In genomic region chr15:39406485-39406884, GRCh38 we compare ENCODE assay signal across 20 cellular contexts.
DNase-seq lines count a peak whose midpoint lies in the region; ATAC-seq, FAIRE-seq and TF ChIP-seq lines count a peak whose summit lies in the region.
"Had no signal": no experiment of that assay in that cellular context is flagged by ENCODE, and none has a peak within 500 bp of the region (broad histone marks: within the 10 kb centered on the region; RNA-seq: fewer than 3 reads in every experiment).

No MANE protein-coding gene starts in this region.

- no peaks in the 10 kb centered on the region for H3K9me3 ChIP-seq in GM23248 (ENCODE audit: low read depth)
- no peaks in the 10 kb centered on the region for H3K9me3 ChIP-seq in GM12878 (replicated peaks; ENCODE audit: control insufficient read depth, insufficient read depth, low read length)
- no peaks in the 10 kb centered on the region for H3K9me3 ChIP-seq in left ventricle myocardium inferior (replicated peaks)
- H3K9me3 ChIP-seq: gastroesophageal sphincter had no signal

- no peak for TF ChIP-seq POLR2A in GM12878 (IDR thresholded peaks at IDR 0.05; ENCODE audit: low read depth, low read length)

- H3K27ac Mint-ChIP-seq in immature natural killer cell: no peak overlapping the region
- H3K27ac Mint-ChIP-seq: activated naive CD4-positive, alpha-beta T cell treated with anti-CD3 and anti-CD28 coated beads, Interleukin-2, amount 10 ng/mL, durations not matched to agents 7 days and 5 days; CD4-positive, alpha-beta memory T cell had no signal

- peak; percentile 78 for ATAC-seq in GM18909 (IDR thresholded peaks at IDR 0.05; ENCODE audit: poor library complexity, unreplicated experiment)
- peak; percentile 79 for ATAC-seq in HG03175 (IDR thresholded peaks at IDR 0.05; ENCODE audit: unreplicated experiment)
- peak; percentile 94 for ATAC-seq in GM12878
- ATAC-seq: gastroesophageal sphincter, HepG2 had no signal

- FAIRE-seq in GM12878 (lab: Jason Lieb, UNC): no peak
- FAIRE-seq: bronchial epithelial cell, HepG2, TTC549 had no signal

- H3K36me3 Mint-ChIP-seq in immature natural killer cell: no peaks in the 10 kb centered on the region
- H3K36me3 Mint-ChIP-seq: activated naive CD4-positive, alpha-beta T cell treated with anti-CD3 and anti-CD28 coated beads, Interleukin-2, amount 10 ng/mL, durations not matched to agents 7 days and 5 days; CD4-positive, alpha-beta memory T cell had no signal

- peaks cover 3 to 5% of the 10 kb centered on the region in 2 donors for H3K4me1 Mint-ChIP-seq in immature natural killer cell

- intact Hi-C loops in GM12878 (cut with micrococcal nuclease; ENCODE audit: unreplicated experiment) (no loop called here), left ventricle myocardium inferior (cut with micrococcal nuclease) (no loop called here)

- no peak overlapping the region for H2AFZ ChIP-seq in GM23248
- no peak overlapping the region for H2AFZ ChIP-seq in GM12878 (ENCODE audit: control insufficient read depth, low read depth, low read length)

- no peak for TF ChIP-seq EP300 in GM12878 (IDR thresholded peaks at IDR 0.05; ENCODE audit: borderline replicate concordance in 1 of 2, control insufficient read depth in 1 of 2, low read depth in 2 of 2, low read length in 2 of 2)

- SMC1A ChIA-PET in GM12878 (lab: Charles Lee; ENCODE audit: uncharacterized antibody, unreplicated experiment): no interaction called here

- H4K20me1 ChIP-seq in GM23248 (ENCODE audit: insufficient read depth): no peaks in the 10 kb centered on the region
- H4K20me1 ChIP-seq in GM12878 (ENCODE audit: control insufficient read depth, insufficient read depth): no peaks in the 10 kb centered on the region

- H3K27ac ChIP-seq in GM23248 (peak overlapping the region; percentile 88), GM12878 (ENCODE audit: control insufficient read depth, insufficient read depth) (no peak overlapping the region), left ventricle myocardium inferior (replicated peaks) (no peak overlapping the region)
- H3K27ac ChIP-seq: gastroesophageal sphincter, RWPE1 had no signal

- TF ChIP-seq RAD21 in GM12878 (IDR thresholded peaks at IDR 0.05; ENCODE audit: insufficient read depth, low read depth, low read length): no peak

- no TSS peak for BruUV-seq in GM12878 (replicated peaks; lab: Mats Ljungman, UMichigan)

- peaks cover 0 to 11% (median 9%) of the 10 kb centered on the region in 3 donors for H3K27me3 Mint-ChIP-seq in immature natural killer cell (ENCODE audit: low read depth in 3 of 3)

- 88 to 91% methylated on average over 6 of the region's 6 CpGs for whole genome bisulfite sequencing in GM23248 (ENCODE audit: low coverage in 1 of 2, low lambda C conversion rate in 2 of 2, missing lambda C conversion rate in 2 of 2), 2 experiments
- 16% methylated on average over 6 of the region's 6 CpGs for WGBS in GM12878 (ENCODE audit: insufficient coverage, insufficient replicate concordance, low lambda C conversion rate, missing lambda C conversion rate)

- DNase-seq in GM23248 (no peak), GM12878 (ENCODE audit: low read depth, low spot score) (no peak), SIG-M5 (lab: John Stamatoyannopoulos, UW) (no peak), anterior cingulate cortex (lab: John Stamatoyannopoulos, UW) (no peak), immature natural killer cell (no peak), left ventricle myocardium inferior (no peak)
- DNase-seq: activated CD8-positive, alpha-beta memory T cell treated with anti-CD3 and anti-CD28 coated beads for 24 hours; activated naive CD4-positive, alpha-beta T cell treated with anti-CD3 and anti-CD28 coated beads, Interleukin-2, amount 10 ng/mL, durations not matched to agents 7 days and 5 days; CD4-positive, alpha-beta memory T cell; islet precursor cell; NCI-H1436; NCI-H510A treated with DMSO at 0.1 percent for 48 hours; posterior cingulate gyrus had no signal

- RAD21 ChIA-PET in GM12878 (lab: Charles Lee; ENCODE audit: unreplicated experiment): no interaction called here

- no peaks in the 10 kb centered on the region for H3K9me2 ChIP-seq in GM23248 (ENCODE audit: insufficient read depth)

- H3K4me3 ChIP-seq in GM23248 (no peak overlapping the region), GM12878 (no peak overlapping the region), left ventricle myocardium inferior (no peak overlapping the region)
- H3K4me3 ChIP-seq: gastroesophageal sphincter had no signal

- H3K27me3 ChIP-seq in GM23248 (replicated peaks; ENCODE audit: insufficient read depth): no peaks in the 10 kb centered on the region
- H3K27me3 ChIP-seq in GM12878 (replicated peaks in 1 of 2; ENCODE audit: control insufficient read depth in 2 of 2, insufficient read depth in 2 of 2, low read length in 1 of 2): no peaks in the 10 kb centered on the region
- H3K27me3 ChIP-seq in left ventricle myocardium inferior (ENCODE audit: low read depth): no peaks in the 10 kb centered on the region
- H3K27me3 ChIP-seq: gastroesophageal sphincter had no signal

- no peak overlapping the region for H3K9ac ChIP-seq in GM23248
- no peak overlapping the region for H3K9ac ChIP-seq in GM12878 (ENCODE audit: control insufficient read depth, insufficient read depth, low read length)

- in situ Hi-C loops in GM23248 (cut with MboI): no loop called here
- in situ Hi-C loops in GM12878 (cut with MboI): no loop called here

- no peak for TF ChIP-seq CTCF in GM12878 (IDR thresholded peaks at IDR 0.05 in 2 of 3, conservative IDR thresholded peaks at IDR 0.05 in 1 of 3; ENCODE audit: control insufficient read depth in 2 of 3, extremely low read depth in 1 of 3, insufficient read depth in 1 of 3, low read depth in 3 of 3, low read length in 3 of 3)
- TF ChIP-seq CTCF in left ventricle myocardium inferior (IDR thresholded peaks at IDR 0.05; ENCODE audit: borderline replicate concordance): no peak

- CTCF ChIA-PET in GM12878 (lab: Yijun Ruan, JAX): no interaction called here

- H3K4me3 Mint-ChIP-seq in immature natural killer cell: no peak overlapping the region
- H3K4me3 Mint-ChIP-seq: activated naive CD4-positive, alpha-beta T cell treated with anti-CD3 and anti-CD28 coated beads, Interleukin-2, amount 10 ng/mL, durations not matched to agents 7 days and 5 days; CD4-positive, alpha-beta memory T cell had no signal

- peak overlapping the region; percentile 11 for H3K4me2 ChIP-seq in GM23248 (ENCODE audit: unreplicated experiment)
- no peak overlapping the region for H3K4me2 ChIP-seq in GM12878 (ENCODE audit: control insufficient read depth, insufficient read depth)

- H3F3A ChIP-seq in GM23248 (ENCODE audit: insufficient read depth): peaks cover 86% of the 10 kb centered on the region

- H3K9me3 Mint-ChIP-seq in immature natural killer cell: peaks cover 0 to 2% (median 0%) of the 10 kb centered on the region in 6 donors
- H3K9me3 Mint-ChIP-seq: activated naive CD4-positive, alpha-beta T cell treated with anti-CD3 and anti-CD28 coated beads, Interleukin-2, amount 10 ng/mL, durations not matched to agents 7 days and 5 days; CD4-positive, alpha-beta memory T cell had no signal

- H3K79me2 ChIP-seq in GM23248 (ENCODE audit: insufficient read depth): no peaks in the 10 kb centered on the region
- no peaks in the 10 kb centered on the region for H3K79me2 ChIP-seq in GM12878 (ENCODE audit: control insufficient read depth, insufficient read depth, low read length)

- H3K4me1 ChIP-seq in GM23248 (ENCODE audit: insufficient read depth) (peaks cover 65% of the 10 kb centered on the region), GM12878 (ENCODE audit: control insufficient read depth, insufficient read depth, low read length) (peaks cover 8% of the 10 kb centered on the region), left ventricle myocardium inferior (peaks cover 30% of the 10 kb centered on the region)

- POLR2A ChIA-PET in GM12878 (lab: Charles Lee): no interaction called here

- 0 out of 2 replicates have a peak, but pooled peaks cover 3% of the 10 kb centered on the region for H3K36me3 ChIP-seq in GM23248 (ENCODE audit: low read depth)
- no peaks in the 10 kb centered on the region for H3K36me3 ChIP-seq in GM12878 (ENCODE audit: control insufficient read depth in 2 of 2, insufficient read depth in 2 of 2, low read length in 1 of 2)
- no peaks in the 10 kb centered on the region for H3K36me3 ChIP-seq in left ventricle myocardium inferior
- H3K36me3 ChIP-seq: gastroesophageal sphincter had no signal

TF ChIP-seq in GM12878, 131 proteins besides CTCF, POLR2A, EP300 and RAD21:
- TF ChIP-seq RUNX3 (IDR thresholded peaks at IDR 0.05; ENCODE audit: low read length): peak; percentile 58
- TF ChIP-seq SMARCA5 (IDR thresholded peaks at IDR 0.05): no peak
- peak; percentile 53; the same call in 1 of the 3 replicates for TF ChIP-seq POU2F2 (IDR thresholded peaks at IDR 0.05; ENCODE audit: borderline replicate concordance, low read depth, low read length)
- TF ChIP-seq NR2C1 (IDR thresholded peaks at IDR 0.05): no peak
TF ChIP-seq in GM12878: peak in this region for 2.
